Comparison of ENCODE assay signal across 9 cellular contexts in the genomic region with DNA sequence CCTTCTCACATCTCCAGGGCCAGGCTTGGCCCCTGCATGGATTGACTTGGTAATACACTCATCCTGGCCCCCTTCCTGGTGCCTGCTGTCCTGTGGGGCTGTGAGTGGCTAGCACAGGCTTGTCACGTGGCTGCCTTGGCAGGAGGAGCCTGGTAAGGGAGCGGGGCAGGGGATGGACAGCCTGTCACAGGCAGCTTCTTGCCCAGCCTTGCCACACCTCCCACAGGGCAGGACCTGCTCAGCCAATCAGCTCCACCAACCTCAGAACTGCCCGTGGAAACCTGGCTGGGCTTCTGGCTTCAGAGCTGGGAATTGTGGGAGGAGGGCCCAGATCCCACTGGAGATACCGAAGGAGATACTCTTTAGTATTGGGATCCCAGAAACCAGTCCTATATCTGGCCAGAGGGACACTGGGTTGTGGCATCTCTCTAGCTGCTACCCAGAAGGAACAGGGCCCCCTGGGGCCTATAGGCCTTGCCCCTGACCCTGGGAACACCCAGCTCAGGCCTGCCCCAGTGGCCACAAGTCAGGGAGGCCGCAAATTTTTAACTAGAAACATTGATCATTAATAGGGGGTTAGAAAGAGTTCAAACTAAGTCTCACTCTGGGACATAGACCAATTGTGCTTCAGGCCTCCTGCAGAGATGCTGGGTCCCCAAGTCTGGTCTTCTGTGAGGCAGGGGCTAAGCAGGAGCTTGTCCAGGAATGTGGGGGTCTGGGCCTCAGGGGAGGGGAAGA. TPM values are rescaled to one million over a fixed set of nuclear protein-coding genes. Genes with fewer than 3 reads are reported as not detected.
DNase-seq lines count a peak whose midpoint lies in the region; ATAC-seq, FAIRE-seq and TF ChIP-seq lines count a peak whose summit lies in the region.
"Had no signal": no experiment of that assay in that cellular context is flagged by ENCODE, and none has a peak within 500 bp of the region (broad histone marks: within the 10 kb centered on the region; RNA-seq: fewer than 3 reads in every experiment).

A gene (plus strand): TSS at position 330 of the 738 bp plus-strand sequence. CDS start 315 bp downstream, at position 645.

- TF ChIP-seq CTCF in fibroblast of villous mesenchyme (IDR thresholded peaks at IDR 0.05; ENCODE audit: insufficient read depth, low read depth, low read length) (no peak), pancreas (IDR thresholded peaks at IDR 0.05) (no peak)

- H3K27me3 ChIP-seq in H7 (ENCODE audit: control insufficient read depth, insufficient read depth, low read length): no peaks in the 10 kb centered on the region
- H3K27me3 ChIP-seq in pancreas: no peaks in the 10 kb centered on the region

- peak; percentile 90 to 95 (median 94) for ATAC-seq in pancreas
- ATAC-seq: CD8-positive, alpha-beta T cell had no signal

- peak within 1 kb of the TSS; percentile 74 to 83 (median 80) for H3K27ac ChIP-seq in pancreas

- no peaks in the 10 kb centered on the region for H3K4me1 ChIP-seq in pancreas

- no peak within 1 kb of the TSS for H3K4me3 ChIP-seq in H7 (ENCODE audit: insufficient read depth, low read depth, low read length)
- H3K4me3 ChIP-seq in fibroblast of villous mesenchyme (ENCODE audit: low read depth, low read length): no peak within 1 kb of the TSS
- peak within 1 kb of the TSS in 2 of 4 donors; percentile 5 to 17 for H3K4me3 ChIP-seq in pancreas

- H3K36me3 ChIP-seq in H7 (replicated peaks; ENCODE audit: control insufficient read depth, insufficient read depth, low read length) (no peaks in the 10 kb centered on the region), pancreas (no peaks in the 10 kb centered on the region)

- H3K9me3 ChIP-seq in pancreas: no peaks in the 10 kb centered on the region

- intact Hi-C loops in pancreas (cut with DNase I): no loop called here

- FAIRE-seq in pancreas (lab: Jason Lieb, UNC): no peak

- DNase-seq in A172 (ENCODE audit: low spot score) (peak; percentile 95), H7 (peak; percentile 91), SHP77 (lab: John Stamatoyannopoulos, UW) (peak; percentile 79 to 89), fibroblast of villous mesenchyme (ENCODE audit: low read depth) (peak; percentile 41), pancreas (peak in 5 of 6 donors; percentile 64 to 88 (median 83)), NCI-H1092 treated with DMSO at 0.1 percent for 48 hours (lab: John Stamatoyannopoulos, UW) (no peak), NCI-H1105 (lab: John Stamatoyannopoulos, UW) (no peak)
- no peak for DNase-seq in central memory CD4-positive, alpha-beta T cell

- 42 to 46% methylated on average over 5 of the region's 5 CpGs for WGBS in pancreas, 2 donors

RNA-seq across cellular contexts. Expression of the gene that starts here (rescaled TPM):
- total RNA-seq in A172 (2014; rRNA removed; shearing (Covaris generic)): 6.3 and 7.7 TPM in 2 replicates
- total RNA-seq in H7 (2014; rRNA removed; shearing (Covaris generic)): 0.37 TPM in 1 of 2 replicates, not detected in the other
- total RNA-seq in fibroblast of villous mesenchyme (0.32 and 0.86 TPM in 2 replicates), pancreas (10 to 100 TPM in 2 of 6 donors, 1 to 10 TPM in 4; 7.2 to 14.9 (median 8.7) TPM)
- polyA plus RNA-seq in pancreas: 10 to 100 TPM; 15.9 to 20.5 TPM
- total RNA-seq: CD8-positive, alpha-beta T cell had no signal

Comparison
In these comparisons a context has a peak if more than half of its experiments do, and no peak if none do; other contexts are left out.
1. Peak in DNase-seq in H7; RNA of the gene not detected or under 1 TPM.
2. Peak in DNase-seq in fibroblast of villous mesenchyme; RNA of the gene not detected or under 1 TPM.
3. DNase-seq: peak in A172 (single experiment), SHP77 (2 of 2) and pancreas (5 of 6); none in central memory CD4-positive, alpha-beta T cell (single experiment), NCI-H1092 treated with DMSO at 0.1 percent for 48 hours (single experiment) and NCI-H1105 (single experiment).